24 cellular contexts compared by ENCODE assay signal in genomic region chr12:107668320-107668719, GRCh38.
"Had no signal": no experiment of that assay in that cellular context is flagged by ENCODE, and none has a peak within 500 bp of the region (broad histone marks: within the 10 kb centered on the region; RNA-seq: fewer than 3 reads in every experiment).

No MANE protein-coding gene starts in this region.

- DNase-seq: activated CD4-positive, alpha-beta T cell treated with anti-CD3 and anti-CD28 coated beads, Interleukin-2, amount 10 ng/mL, durations not matched to agents 24 days and 14 days; activated CD4-positive, alpha-beta T cell treated with anti-CD3 and anti-CD28 coated beads, Interleukin-2, amount 50 U/mL, for 4 hours; activated CD8-positive, alpha-beta T cell treated with anti-CD3 and anti-CD28 coated beads for 36 hours; activated gamma-delta T cell; activated naive CD4-positive, alpha-beta T cell treated with Interleukin-2 at 50 U/mL for 16 hours; activated T-cell treated with anti-CD3 and anti-CD28 coated beads, Interleukin-2, amount 50 U/mL, for 24 hours; amniotic stem cell; aorta; NCI-H1105; NCI-H1417 treated with DMSO at 0.1 percent for 48 hours; NCI-H1930; NCI-H2081 treated with DMSO at 0.1 percent for 48 hours; NCI-H226; NCI-H524 treated with DMSO at 0.1 percent for 48 hours; SHP77; SJCRH30; T1000; WERI-Rb-1 had no signal

- H3K9me3 ChIP-seq: SJCRH30 had no signal

- H3K4me1 ChIP-seq: SJCRH30 had no signal

- H3K36me3 ChIP-seq: cardiac muscle cell, SJCRH30, WERI-Rb-1 had no signal

- H3K4me3 ChIP-seq: cardiac muscle cell, SJCRH30, SK-N-MC had no signal

- H3K36me3 Mint-ChIP-seq: activated naive CD4-positive, alpha-beta T cell treated with anti-CD3 and anti-CD28 coated beads, Interleukin-2, amount 50 U/mL, for 72 hours had no signal

- H3K27ac Mint-ChIP-seq: activated CD4-positive, alpha-beta T cell treated with anti-CD3 and anti-CD28 coated beads, Interleukin-2, amount 10 ng/mL, durations not matched to agents 24 days and 14 days; activated CD8-positive, alpha-beta T cell treated with anti-CD3 and anti-CD28 coated beads for 36 hours; activated naive CD4-positive, alpha-beta T cell treated with anti-CD3 and anti-CD28 coated beads, Interleukin-2, amount 50 U/mL, for 72 hours; activated T-cell treated with anti-CD3 and anti-CD28 coated beads, Interleukin-2, amount 50 U/mL, for 24 hours; activated T-helper 2 cell treated with anti-CD3 and anti-CD28 coated beads, Interferon-gamma antibody, Interleukin-2, Interleukin-4, amounts not matched to agents 10 μg/mL and 5 μg/mL and 100 μg/mL, durations not matched to agents 14 hours and 24 hours and 36 hours had no signal

- H3K27ac ChIP-seq: cardiac muscle cell, SJCRH30, SK-N-MC, WERI-Rb-1 had no signal

- ATAC-seq: activated CD8-positive, alpha-beta T cell treated with anti-CD3 and anti-CD28 coated beads for 36 hours; activated naive CD4-positive, alpha-beta T cell treated with anti-CD3 and anti-CD28 coated beads, Interleukin-2, amount 50 U/mL, for 72 hours; Panc1 had no signal

- H3K9me3 Mint-ChIP-seq: activated CD4-positive, alpha-beta T cell treated with anti-CD3 and anti-CD28 coated beads, Interleukin-2, amount 10 ng/mL, durations not matched to agents 24 days and 14 days; activated CD8-positive, alpha-beta T cell treated with anti-CD3 and anti-CD28 coated beads for 36 hours; activated naive CD4-positive, alpha-beta T cell treated with anti-CD3 and anti-CD28 coated beads, Interleukin-2, amount 50 U/mL, for 72 hours; activated T-cell treated with anti-CD3 and anti-CD28 coated beads, Interleukin-2, amount 50 U/mL, for 24 hours; activated T-helper 2 cell treated with anti-CD3 and anti-CD28 coated beads, Interferon-gamma antibody, Interleukin-2, Interleukin-4, amounts not matched to agents 10 μg/mL and 5 μg/mL and 100 μg/mL, durations not matched to agents 14 hours and 24 hours and 36 hours; central memory CD8-positive, alpha-beta T cell had no signal

- H3K27me3 ChIP-seq: cardiac muscle cell had no signal

- H3K4me3 Mint-ChIP-seq: activated CD4-positive, alpha-beta T cell treated with anti-CD3 and anti-CD28 coated beads, Interleukin-2, amount 10 ng/mL, durations not matched to agents 24 days and 14 days; activated CD8-positive, alpha-beta T cell treated with anti-CD3 and anti-CD28 coated beads for 36 hours; activated T-cell treated with anti-CD3 and anti-CD28 coated beads, Interleukin-2, amount 50 U/mL, for 24 hours; central memory CD8-positive, alpha-beta T cell had no signal
